ENCODE assay signal across 12 cellular contexts in genomic region chr11:1875093-1875785, GRCh38. TPM values are rescaled to one million over a fixed set of nuclear protein-coding genes. Genes with fewer than 3 reads are reported as not detected.
DNase-seq lines count a peak whose midpoint lies in the region; ATAC-seq, FAIRE-seq and TF ChIP-seq lines count a peak whose summit lies in the region.
"Had no signal": no experiment of that assay in that cellular context is flagged by ENCODE, and none has a peak within 500 bp of the region (broad histone marks: within the 10 kb centered on the region; RNA-seq: fewer than 3 reads in every experiment).

No MANE protein-coding gene starts in this region.

- no peaks in the 10 kb centered on the region for H3K9me3 Mint-ChIP-seq in activated CD8-positive, alpha-beta T cell treated with anti-CD3 and anti-CD28 coated beads for 36 hours
- no peaks in the 10 kb centered on the region for H3K9me3 Mint-ChIP-seq in activated CD8-positive, alpha-beta T cell treated with anti-CD3 and anti-CD28 coated beads, Interleukin-2, amount 10 ng/mL, durations not matched to agents 7 days and 5 days (ENCODE audit: insufficient read depth)
- H3K9me3 Mint-ChIP-seq: HFFc6 had no signal

- DNase-seq in activated CD8-positive, alpha-beta T cell treated with anti-CD3 and anti-CD28 coated beads for 36 hours, result peak; percentile 1
- no peak for DNase-seq in activated CD8-positive, alpha-beta T cell treated with anti-CD3 and anti-CD28 coated beads, Interleukin-2, amount 10 ng/mL, durations not matched to agents 7 days and 5 days
- DNase-seq in H1 (ENCODE audit: low read depth in 1 of 2, low spot score in 2 of 2) (no peak), myocyte (ENCODE audit: low read depth) (peak; percentile 81), tibial nerve (ENCODE audit: low spot score in 2 of 2) (no peak), SK-N-DZ (ENCODE audit: low spot score) (no peak), Ammon's horn (ENCODE audit: low spot score) (no peak)
- DNase-seq: HFFc6 had no signal

- H3K4me2 ChIP-seq in H1 (ENCODE audit: insufficient read depth in 1 of 2, low read depth in 2 of 2, low read length in 2 of 2), result no peak overlapping the region

- no peaks in the 10 kb centered on the region for H4K20me1 ChIP-seq in H1 (replicated peaks in 1 of 2; ENCODE audit: control insufficient read depth in 1 of 2, insufficient read depth in 2 of 2, low read length in 2 of 2)

- FAIRE-seq in H1 (lab: Jason Lieb, UNC), result no peak
- FAIRE-seq: TTC549 had no signal

- 0 out of 2 replicates have a peak overlapping the region, but pooled peaks have one; percentile 25 for H4K8ac ChIP-seq in H1 (ENCODE audit: extremely low read depth, insufficient read depth, low read length)

- TF ChIP-seq EP300 in H1 (IDR thresholded peaks at IDR 0.05; ENCODE audit: borderline replicate concordance in 1 of 2, low read depth in 2 of 2, low read length in 2 of 2), result no peak
- no peak for TF ChIP-seq EP300 in tibial nerve (IDR thresholded peaks at IDR 0.05)

- no peak overlapping the region for H3K27ac Mint-ChIP-seq in activated CD8-positive, alpha-beta T cell treated with anti-CD3 and anti-CD28 coated beads for 36 hours
- no peak overlapping the region for H3K27ac Mint-ChIP-seq in activated CD8-positive, alpha-beta T cell treated with anti-CD3 and anti-CD28 coated beads, Interleukin-2, amount 10 ng/mL, durations not matched to agents 7 days and 5 days
- H3K27ac Mint-ChIP-seq: HFFc6 had no signal

- H3K23me2 ChIP-seq in H1 (ENCODE audit: low read depth, low read length), result no peaks in the 10 kb centered on the region

- H3K27ac ChIP-seq in H1 (ENCODE audit: low read depth, low read length), result no peak overlapping the region
- H3K27ac ChIP-seq in tibial nerve, result peak overlapping the region; percentile 33 to 77 (median 66)

- no peak overlapping the region for H3K4me3 Mint-ChIP-seq in activated CD8-positive, alpha-beta T cell treated with anti-CD3 and anti-CD28 coated beads for 36 hours
- H3K4me3 Mint-ChIP-seq in activated CD8-positive, alpha-beta T cell treated with anti-CD3 and anti-CD28 coated beads, Interleukin-2, amount 10 ng/mL, durations not matched to agents 7 days and 5 days, result no peak overlapping the region
- H3K4me3 Mint-ChIP-seq: HFFc6 had no signal

- H2BK120ac ChIP-seq in H1 (replicated peaks; ENCODE audit: low read depth, low read length), result no peak overlapping the region

- ATAC-seq in activated CD8-positive, alpha-beta T cell treated with anti-CD3 and anti-CD28 coated beads for 36 hours, result no peak
- ATAC-seq in activated CD8-positive, alpha-beta T cell treated with anti-CD3 and anti-CD28 coated beads, Interleukin-2, amount 10 ng/mL, durations not matched to agents 7 days and 5 days, result no peak
- ATAC-seq in GM18511 (IDR thresholded peaks at IDR 0.05; ENCODE audit: unreplicated experiment), result no peak

- no peak overlapping the region for H3K14ac ChIP-seq in H1 (ENCODE audit: insufficient read length)

- H3K79me2 ChIP-seq in H1 (ENCODE audit: control insufficient read depth in 1 of 2, insufficient read depth in 2 of 2, low read length in 2 of 2), result no peaks in the 10 kb centered on the region

- H3K56ac ChIP-seq in H1 (replicated peaks; ENCODE audit: insufficient read length, low read depth, low read length), result no peak overlapping the region

- no peak overlapping the region for H3K4ac ChIP-seq in H1 (replicated peaks; ENCODE audit: insufficient read length, low read depth, low read length)

- no peak overlapping the region for H4K91ac ChIP-seq in H1 (replicated peaks; ENCODE audit: insufficient read length, low read length)

- H3K4me3 ChIP-seq in H1 (ENCODE audit: extremely low read depth in 1 of 4, insufficient read depth in 2 of 4, low read depth in 3 of 4, low read length in 4 of 4) (no peak overlapping the region), tibial nerve (no peak overlapping the region)
- H3K4me3 ChIP-seq: thyroid gland had no signal

- CTCF ChIA-PET in activated CD8-positive, alpha-beta T cell treated with anti-CD3 and anti-CD28 coated beads for 36 hours (lab: Charles Lee), result interaction anchor here (1.6 to 1.9 kb wide), 4 partner anchors 19 to 182 kb away, joined by 5 to 10 read pairs (median 7); no protein-coding TSS in a partner anchor
- CTCF ChIA-PET in activated CD8-positive, alpha-beta T cell treated with anti-CD3 and anti-CD28 coated beads, Interleukin-2, amount 10 ng/mL, durations not matched to agents 7 days and 5 days (lab: Charles Lee), result interaction anchor here (1.1 to 1.3 kb wide), 2 partner anchors 74 to 236 kb away, joined by 3 read pairs; no protein-coding TSS in a partner anchor
- CTCF ChIA-PET in H1 (lab: Charles Lee; ENCODE audit: partially characterized antibody), result interaction anchor here (0.9 to 5.5 kb wide), 26 partner anchors 9 to 278 kb away, joined by 3 to 156 read pairs (median 6); partner anchors contain the start of genes MRPL23, SYT8 and TNNT3

- TF ChIP-seq POLR2A in H1 (IDR thresholded peaks at IDR 0.05; ENCODE audit: control extremely low read depth in 1 of 2, low read depth in 2 of 2, low read length in 2 of 2) (no peak), tibial nerve (IDR thresholded peaks at IDR 0.05) (no peak)

- no peaks in the 10 kb centered on the region; a peak in 1 of 7 replicates for H3K4me1 ChIP-seq in H1 (replicated peaks in 1 of 4; ENCODE audit: control insufficient read depth in 3 of 4, insufficient read depth in 4 of 4, low read length in 3 of 4)
- peaks cover 0 to 71% (median 25%) of the 10 kb centered on the region in 4 donors for H3K4me1 ChIP-seq in tibial nerve

- H3K36me3 ChIP-seq in H1 (ENCODE audit: control insufficient read depth in 2 of 4, insufficient read depth in 4 of 4, low read length in 3 of 4) (no peaks in the 10 kb centered on the region), tibial nerve (no peaks in the 10 kb centered on the region)
- H3K36me3 ChIP-seq: thyroid gland had no signal

- H3K9me3 ChIP-seq in H1 (ENCODE audit: insufficient read depth in 2 of 2, low read depth in 1 of 2, low read length in 1 of 2) (no peaks in the 10 kb centered on the region), tibial nerve (no peaks in the 10 kb centered on the region)
- H3K9me3 ChIP-seq: thyroid gland had no signal

- POLR2A ChIA-PET in activated CD8-positive, alpha-beta T cell treated with anti-CD3 and anti-CD28 coated beads for 36 hours (lab: Charles Lee), result interaction anchor here (1.7 kb wide), 1 partner anchor 21 kb away, joined by 5 read pairs; no protein-coding TSS in a partner anchor
- POLR2A ChIA-PET in activated CD8-positive, alpha-beta T cell treated with anti-CD3 and anti-CD28 coated beads, Interleukin-2, amount 10 ng/mL, durations not matched to agents 7 days and 5 days (lab: Charles Lee), result no interaction called here
- POLR2A ChIA-PET in H1 (lab: Charles Lee; ENCODE audit: partially characterized antibody), result interaction anchor here (1.0 kb wide), 1 partner anchor 246 kb away, joined by 3 read pairs; no protein-coding TSS in a partner anchor

- no peak overlapping the region for H2BK20ac ChIP-seq in H1 (ENCODE audit: low read length)

- no peak overlapping the region for H2BK5ac ChIP-seq in H1 (ENCODE audit: low read depth, low read length)

- no peak overlapping the region for H2BK15ac ChIP-seq in H1 (ENCODE audit: low read length)

- TF ChIP-seq CTCF in activated CD8-positive, alpha-beta T cell treated with anti-CD3 and anti-CD28 coated beads for 36 hours (IDR thresholded peaks at IDR 0.05), result no peak
- TF ChIP-seq CTCF in H1 (IDR thresholded peaks at IDR 0.05; ENCODE audit: control extremely low read depth in 1 of 3, insufficient read depth in 1 of 3, low read depth in 1 of 3, low read length in 3 of 3) (no peak), tibial nerve (IDR thresholded peaks at IDR 0.05) (no peak)

- peaks cover 37% of the 10 kb centered on the region for H3K4me1 Mint-ChIP-seq in activated CD8-positive, alpha-beta T cell treated with anti-CD3 and anti-CD28 coated beads for 36 hours (ENCODE audit: low read depth)
- peaks cover 40% of the 10 kb centered on the region for H3K4me1 Mint-ChIP-seq in activated CD8-positive, alpha-beta T cell treated with anti-CD3 and anti-CD28 coated beads, Interleukin-2, amount 10 ng/mL, durations not matched to agents 7 days and 5 days (ENCODE audit: low read depth)

- H3K18ac ChIP-seq in H1 (ENCODE audit: extremely low read depth, low read length), result no peak overlapping the region

- no peak overlapping the region for H2AK5ac ChIP-seq in H1 (ENCODE audit: low read depth, low read length)

- intact Hi-C loops in activated CD8-positive, alpha-beta T cell treated with anti-CD3 and anti-CD28 coated beads for 36 hours (cut with micrococcal nuclease), result no loop called here

- H3K79me1 ChIP-seq in H1 (ENCODE audit: low read depth, low read length), result no peaks in the 10 kb centered on the region

- 84% methylated on average over 19 of the region's 23 CpGs; no CpG with 5 or more reads in 1 of the 2 experiments for WGBS in H1 (ENCODE audit: extremely low coverage in 1 of 2, insufficient coverage in 1 of 2, insufficient read length in 1 of 2, insufficient replicate concordance in 2 of 2, low coverage in 1 of 2, low lambda C conversion rate in 2 of 2, missing lambda C conversion rate in 1 of 2), 2 experiments
- WGBS in tibial nerve, 2 donors, result 74 to 78% methylated on average over 19 to 23 of the region's 23 CpGs

- H4K5ac ChIP-seq in H1 (ENCODE audit: insufficient read length, low read depth, low read length), result no peak overlapping the region

- H3K27me3 Mint-ChIP-seq in activated CD8-positive, alpha-beta T cell treated with anti-CD3 and anti-CD28 coated beads for 36 hours, result no peaks in the 10 kb centered on the region
- H3K27me3 Mint-ChIP-seq in activated CD8-positive, alpha-beta T cell treated with anti-CD3 and anti-CD28 coated beads, Interleukin-2, amount 10 ng/mL, durations not matched to agents 7 days and 5 days (ENCODE audit: low read depth), result no peaks in the 10 kb centered on the region

- no peak for TF ChIP-seq RAD21 in H1 (IDR thresholded peaks at IDR 0.05 in 1 of 2, conservative IDR thresholded peaks at IDR 0.05 in 1 of 2; ENCODE audit: low read depth in 2 of 2, low read length in 2 of 2)

- H3K27me3 ChIP-seq in H1 (replicated peaks in 1 of 4; ENCODE audit: control insufficient read depth in 3 of 4, extremely low read depth in 1 of 4, insufficient read depth in 3 of 4, low read length in 3 of 4), result peaks cover 0 to 1% (median 0%) of the 10 kb centered on the region in 4 experiments; a peak in 1 of 7 replicates
- peaks cover 0 to 15% of the 10 kb centered on the region in 2 donors for H3K27me3 ChIP-seq in tibial nerve
- H3K27me3 ChIP-seq: thyroid gland had no signal

- H3K36me3 Mint-ChIP-seq in activated CD8-positive, alpha-beta T cell treated with anti-CD3 and anti-CD28 coated beads for 36 hours (ENCODE audit: low read depth), result no peaks in the 10 kb centered on the region
- H3K36me3 Mint-ChIP-seq in activated CD8-positive, alpha-beta T cell treated with anti-CD3 and anti-CD28 coated beads, Interleukin-2, amount 10 ng/mL, durations not matched to agents 7 days and 5 days (ENCODE audit: low read depth), result peaks cover 8% of the 10 kb centered on the region

- no peak overlapping the region for H3K9ac ChIP-seq in H1 (replicated peaks in 1 of 4; ENCODE audit: extremely low read depth in 1 of 4, low read depth in 3 of 4, low read length in 3 of 4)

- no peak overlapping the region for H2AFZ ChIP-seq in H1 (ENCODE audit: low read length)

- no peak overlapping the region for H2BK12ac ChIP-seq in H1 (ENCODE audit: low read depth, low read length)

- H3K23ac ChIP-seq in H1 (ENCODE audit: insufficient read length), result no peak overlapping the region

RNA-seq across cellular contexts. Expression of gene PRR33, which starts 16.5 kb away (rescaled TPM):
- total RNA-seq in activated CD8-positive, alpha-beta T cell treated with anti-CD3 and anti-CD28 coated beads for 36 hours, result under 1 TPM; 0.16 to 0.20 TPM
- total RNA-seq in activated CD8-positive, alpha-beta T cell treated with anti-CD3 and anti-CD28 coated beads, Interleukin-2, amount 10 ng/mL, durations not matched to agents 7 days and 5 days, result under 1 TPM in 1 of 2 experiments, not detected in 1; 0.08 TPM
- total RNA-seq in H1 (2021; fragmentation: NEBNext Ultra II Directional; extraction: Animal tissue kit (Norgen Biotek cat#: 25700)), result not detected in 2 replicates
- polyA plus RNA-seq in H1 (2011; rRNA removed), result 0.02 and 0.08 TPM in 2 replicates
- polyA plus RNA-seq in H1 (2011; cell fraction: cytosol; rRNA removed), result 0.03 TPM
- 0.04 TPM for polyA plus RNA-seq in H1 (2011; cell fraction: nucleus; rRNA removed)
- 0.06 TPM in 1 of 4 replicates, not detected in the others for polyA plus RNA-seq in H1 (2012, experiment 1 of 2)
- polyA plus RNA-seq in H1 (2012, experiment 2 of 2), result not detected
- polyA plus RNA-seq in H1 (2013, experiment 1 of 2), result 0.02 TPM
- 0.02 TPM for polyA plus RNA-seq in H1 (2013, experiment 2 of 2)
- polyA minus RNA-seq in H1 (2011; rRNA and poly(A)+ RNA removed), result not detected in 2 replicates
- not detected for polyA minus RNA-seq in H1 (2011; cell fraction: cytosol; rRNA and poly(A)+ RNA removed)
- not detected for polyA minus RNA-seq in H1 (2011; cell fraction: nucleus; rRNA and poly(A)+ RNA removed)
- 1.4 and 3.9 TPM in 2 replicates for total RNA-seq in myocyte
- 5.2 TPM for polyA plus RNA-seq in myocyte (2012)
- total RNA-seq in tibial nerve, result not detected
- polyA plus RNA-seq in SK-N-DZ (2014; cell fraction: cytosol; rRNA removed), result not detected in 2 replicates
- not detected in 2 replicates for polyA plus RNA-seq in SK-N-DZ (2014; cell fraction: nucleus; rRNA removed)
- total RNA-seq: HFFc6, mononuclear cell, thyroid gland had no signal

RNA-seq across cellular contexts. Expression of gene LSP1, which starts 22.4 kb away (rescaled TPM):
- 100 to 1,000 TPM; 247 to 251 TPM for total RNA-seq in activated CD8-positive, alpha-beta T cell treated with anti-CD3 and anti-CD28 coated beads for 36 hours
- 100 to 1,000 TPM; 463 to 477 TPM for total RNA-seq in activated CD8-positive, alpha-beta T cell treated with anti-CD3 and anti-CD28 coated beads, Interleukin-2, amount 10 ng/mL, durations not matched to agents 7 days and 5 days
- total RNA-seq in H1 (2021; fragmentation: NEBNext Ultra II Directional; extraction: Animal tissue kit (Norgen Biotek cat#: 25700)), result not detected in 2 replicates
- 0.03 TPM in 1 of 2 replicates, not detected in the other for polyA plus RNA-seq in H1 (2011; rRNA removed)
- not detected for polyA plus RNA-seq in H1 (2011; cell fraction: cytosol; rRNA removed)
- polyA plus RNA-seq in H1 (2011; cell fraction: nucleus; rRNA removed), result not detected
- 0.11 TPM in 1 of 4 replicates, not detected in the others for polyA plus RNA-seq in H1 (2012, experiment 1 of 2)
- polyA plus RNA-seq in H1 (2012, experiment 2 of 2), result not detected
- polyA plus RNA-seq in H1 (2013, experiment 1 of 2), result 0.16 TPM
- polyA plus RNA-seq in H1 (2013, experiment 2 of 2), result 0.07 TPM
- not detected in 2 replicates for polyA minus RNA-seq in H1 (2011; rRNA and poly(A)+ RNA removed)
- polyA minus RNA-seq in H1 (2011; cell fraction: cytosol; rRNA and poly(A)+ RNA removed), result not detected
- polyA minus RNA-seq in H1 (2011; cell fraction: nucleus; rRNA and poly(A)+ RNA removed), result not detected
- 407 and 468 TPM in 2 replicates for total RNA-seq in myocyte
- 192 TPM for polyA plus RNA-seq in myocyte (2012)
- 10 to 100 TPM; 36.9 to 69.0 (median 50.2) TPM for total RNA-seq in tibial nerve
- polyA plus RNA-seq in SK-N-DZ (2014; cell fraction: cytosol; rRNA removed), result 1.0 and 1.8 TPM in 2 replicates
- 0.20 and 0.70 TPM in 2 replicates for polyA plus RNA-seq in SK-N-DZ (2014; cell fraction: nucleus; rRNA removed)

RNA-seq across cellular contexts. Expression of gene TNNI2, which starts 36.5 kb away (rescaled TPM):
- total RNA-seq in activated CD8-positive, alpha-beta T cell treated with anti-CD3 and anti-CD28 coated beads for 36 hours, result under 1 TPM in 1 of 2 experiments, not detected in 1; 0.92 TPM
- under 1 TPM in 1 of 2 experiments, not detected in 1; 0.50 TPM for total RNA-seq in activated CD8-positive, alpha-beta T cell treated with anti-CD3 and anti-CD28 coated beads, Interleukin-2, amount 10 ng/mL, durations not matched to agents 7 days and 5 days
- total RNA-seq in H1 (2021; fragmentation: NEBNext Ultra II Directional; extraction: Animal tissue kit (Norgen Biotek cat#: 25700)), result not detected in 2 replicates
- 0.39 TPM in 1 of 2 replicates, not detected in the other for polyA plus RNA-seq in H1 (2011; rRNA removed)
- polyA plus RNA-seq in H1 (2011; cell fraction: cytosol; rRNA removed), result not detected
- polyA plus RNA-seq in H1 (2011; cell fraction: nucleus; rRNA removed), result 0.33 TPM
- 0.41 TPM in 1 of 4 replicates, not detected in the others for polyA plus RNA-seq in H1 (2012, experiment 1 of 2)
- not detected for polyA plus RNA-seq in H1 (2012, experiment 2 of 2)
- 0.12 TPM for polyA plus RNA-seq in H1 (2013, experiment 1 of 2)
- polyA plus RNA-seq in H1 (2013, experiment 2 of 2), result not detected
- not detected in 2 replicates for polyA minus RNA-seq in H1 (2011; rRNA and poly(A)+ RNA removed)
- polyA minus RNA-seq in H1 (2011; cell fraction: cytosol; rRNA and poly(A)+ RNA removed), result not detected
- not detected for polyA minus RNA-seq in H1 (2011; cell fraction: nucleus; rRNA and poly(A)+ RNA removed)
- total RNA-seq in myocyte (429 and 432 TPM in 2 replicates), tibial nerve (not detected)
- polyA plus RNA-seq in myocyte (2012), result 153 TPM
- 0.77 TPM in 1 of 2 replicates, not detected in the other for polyA plus RNA-seq in SK-N-DZ (2014; cell fraction: cytosol; rRNA removed)
- not detected in 2 replicates for polyA plus RNA-seq in SK-N-DZ (2014; cell fraction: nucleus; rRNA removed)
- total RNA-seq: HFFc6, thyroid gland had no signal

RNA-seq across cellular contexts. Expression of gene SYT8, which starts 40.4 kb away (rescaled TPM):
- total RNA-seq in activated CD8-positive, alpha-beta T cell treated with anti-CD3 and anti-CD28 coated beads for 36 hours, result not detected
- total RNA-seq in activated CD8-positive, alpha-beta T cell treated with anti-CD3 and anti-CD28 coated beads, Interleukin-2, amount 10 ng/mL, durations not matched to agents 7 days and 5 days, result not detected
- not detected in 2 replicates for total RNA-seq in H1 (2021; fragmentation: NEBNext Ultra II Directional; extraction: Animal tissue kit (Norgen Biotek cat#: 25700))
- not detected in 2 replicates for polyA plus RNA-seq in H1 (2011; rRNA removed)
- not detected for polyA plus RNA-seq in H1 (2011; cell fraction: cytosol; rRNA removed)
- polyA plus RNA-seq in H1 (2011; cell fraction: nucleus; rRNA removed), result 0.27 TPM
- polyA plus RNA-seq in H1 (2012, experiment 1 of 2), result not detected in 4 replicates
- polyA plus RNA-seq in H1 (2012, experiment 2 of 2), result not detected
- polyA plus RNA-seq in H1 (2013, experiment 1 of 2), result not detected
- polyA plus RNA-seq in H1 (2013, experiment 2 of 2), result 0.04 TPM
- polyA minus RNA-seq in H1 (2011; rRNA and poly(A)+ RNA removed), result not detected in 2 replicates
- not detected for polyA minus RNA-seq in H1 (2011; cell fraction: cytosol; rRNA and poly(A)+ RNA removed)
- not detected for polyA minus RNA-seq in H1 (2011; cell fraction: nucleus; rRNA and poly(A)+ RNA removed)
- total RNA-seq in myocyte (0.59 and 2.8 TPM in 2 replicates), tibial nerve (1 to 10 TPM in 2 of 4 donors, under 1 TPM in 1, not detected in 1; 0.39 to 4.2 (median 1.0) TPM)
- 5.5 TPM for polyA plus RNA-seq in myocyte (2012)
- not detected in 2 replicates for polyA plus RNA-seq in SK-N-DZ (2014; cell fraction: cytosol; rRNA removed)
- polyA plus RNA-seq in SK-N-DZ (2014; cell fraction: nucleus; rRNA removed), result not detected in 2 replicates
- total RNA-seq: HFFc6, mononuclear cell, thyroid gland had no signal

RNA-seq across cellular contexts. Expression of gene TNNT3, which starts 44.3 kb away (rescaled TPM):
- 1 to 10 TPM; 4.9 to 5.4 TPM for total RNA-seq in activated CD8-positive, alpha-beta T cell treated with anti-CD3 and anti-CD28 coated beads for 36 hours
- 1 to 10 TPM; 2.6 to 2.8 TPM for total RNA-seq in activated CD8-positive, alpha-beta T cell treated with anti-CD3 and anti-CD28 coated beads, Interleukin-2, amount 10 ng/mL, durations not matched to agents 7 days and 5 days
- not detected in 2 replicates for total RNA-seq in H1 (2021; fragmentation: NEBNext Ultra II Directional; extraction: Animal tissue kit (Norgen Biotek cat#: 25700))
- not detected in 2 replicates for polyA plus RNA-seq in H1 (2011; rRNA removed)
- not detected for polyA plus RNA-seq in H1 (2011; cell fraction: cytosol; rRNA removed)
- polyA plus RNA-seq in H1 (2011; cell fraction: nucleus; rRNA removed), result not detected
- polyA plus RNA-seq in H1 (2012, experiment 1 of 2), result not detected in 4 replicates
- not detected for polyA plus RNA-seq in H1 (2012, experiment 2 of 2)
- 0.14 TPM for polyA plus RNA-seq in H1 (2013, experiment 1 of 2)
- not detected for polyA plus RNA-seq in H1 (2013, experiment 2 of 2)
- not detected in 2 replicates for polyA minus RNA-seq in H1 (2011; rRNA and poly(A)+ RNA removed)
- polyA minus RNA-seq in H1 (2011; cell fraction: cytosol; rRNA and poly(A)+ RNA removed), result not detected
- not detected for polyA minus RNA-seq in H1 (2011; cell fraction: nucleus; rRNA and poly(A)+ RNA removed)
- 1,570 and 2,000 TPM in 2 replicates for total RNA-seq in myocyte
- 496 TPM for polyA plus RNA-seq in myocyte (2012)
- 1 to 10 TPM; 4.4 to 8.6 (median 6.1) TPM for total RNA-seq in tibial nerve
- not detected in 2 replicates for polyA plus RNA-seq in SK-N-DZ (2014; cell fraction: cytosol; rRNA removed)
- polyA plus RNA-seq in SK-N-DZ (2014; cell fraction: nucleus; rRNA removed), result 0.14 TPM in 1 of 2 replicates, not detected in the other
- total RNA-seq: HFFc6 had no signal

Comparison
In these comparisons a context has a peak if more than half of its experiments do, and no peak if none do; other contexts are left out.
1. DNase-seq: peak in activated CD8-positive, alpha-beta T cell treated with anti-CD3 and anti-CD28 coated beads for 36 hours (single experiment) and myocyte (single experiment); none in activated CD8-positive, alpha-beta T cell treated with anti-CD3 and anti-CD28 coated beads, Interleukin-2, amount 10 ng/mL, durations not matched to agents 7 days and 5 days (single experiment), H1 (0 of 2), tibial nerve (0 of 2), SK-N-DZ (single experiment) and Ammon's horn (single experiment).
2. RNA of gene LSP1, which starts 22.4 kb away (total RNA-seq): 463 to 477 TPM in activated CD8-positive, alpha-beta T cell treated with anti-CD3 and anti-CD28 coated beads, Interleukin-2, amount 10 ng/mL, durations not matched to agents 7 days and 5 days, 407 to 468 TPM in myocyte, 247 to 251 TPM in activated CD8-positive, alpha-beta T cell treated with anti-CD3 and anti-CD28 coated beads for 36 hours and 36.9 to 69.0 TPM in tibial nerve; not detected in H1; every median in the first group is over 10 times any median in the second.
3. RNA of gene TNNI2, which starts 36.5 kb away (total RNA-seq): 429 to 432 TPM in myocyte; 0.92 TPM in activated CD8-positive, alpha-beta T cell treated with anti-CD3 and anti-CD28 coated beads for 36 hours, 0.50 TPM in activated CD8-positive, alpha-beta T cell treated with anti-CD3 and anti-CD28 coated beads, Interleukin-2, amount 10 ng/mL, durations not matched to agents 7 days and 5 days, not detected in H1 and not detected in tibial nerve; every median in the first group is over 100 times any median in the second.